ENCODE assay signal across 1 cellular context in genomic region chr11:119380816-119381185, GRCh38.
TF ChIP-seq lines count a peak whose summit lies in the region.

No MANE protein-coding gene starts in this region.

TF ChIP-seq in endothelial cell of umbilical vein, 7 proteins besides CTCF, POLR2A, EP300 and RAD21:
- no peak for TF ChIP-seq POLR2AphosphoS5 (IDR thresholded peaks at IDR 0.05; ENCODE audit: insufficient read depth, low read depth, low read length)
- no peak for TF ChIP-seq FOS (IDR thresholded peaks at IDR 0.05; ENCODE audit: borderline replicate concordance, insufficient read depth, low read length)
- TF ChIP-seq GATA2 (IDR thresholded peaks at IDR 0.05; ENCODE audit: insufficient read depth, insufficient read length, low read depth, low read length), result no peak
- no peak for TF ChIP-seq EZH2 (IDR thresholded peaks at IDR 0.05; ENCODE audit: borderline replicate concordance, low read depth, low read length, severe bottlenecking)
- no peak for TF ChIP-seq MYC (IDR thresholded peaks at IDR 0.05; ENCODE audit: low read depth, low read length)
- TF ChIP-seq JUN (IDR thresholded peaks at IDR 0.05; ENCODE audit: borderline replicate concordance, insufficient read depth, insufficient read length, low read depth), result no peak
- no peak for TF ChIP-seq MAX (IDR thresholded peaks at IDR 0.05; ENCODE audit: insufficient read depth, insufficient read length)
